In the genomic region with DNA sequence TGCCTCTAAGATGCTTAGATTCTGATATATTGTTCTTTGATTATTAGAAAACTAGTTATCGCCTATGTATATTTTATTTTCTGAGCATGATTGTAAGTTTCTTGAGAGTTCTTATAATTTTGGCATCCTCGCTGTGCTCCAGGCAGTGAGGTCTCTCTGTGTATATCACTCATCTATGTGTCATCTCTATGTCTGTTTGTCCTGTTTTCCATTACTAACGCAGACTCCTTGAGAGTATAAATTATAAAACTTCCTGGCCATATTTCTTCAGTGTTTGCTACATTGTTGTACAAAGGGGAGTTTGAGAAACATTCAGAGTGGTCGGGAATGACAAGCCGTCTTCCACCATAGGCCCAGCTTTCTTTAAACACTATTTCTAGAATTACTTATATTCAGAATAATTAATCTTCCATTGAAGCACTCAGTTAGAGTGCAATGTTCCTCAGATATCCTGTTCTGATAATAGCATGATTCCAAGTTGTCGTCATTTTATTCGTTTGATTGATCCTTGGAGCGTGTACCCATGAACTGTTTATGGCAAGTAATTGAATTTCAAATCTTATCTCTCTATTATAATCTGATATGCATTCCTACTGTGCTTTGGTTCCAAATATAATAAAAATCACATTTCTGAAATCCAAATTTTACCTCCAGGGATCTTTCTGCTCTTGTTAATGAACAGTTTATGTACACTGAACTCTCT, we compare ENCODE assay signal across 30 cellular contexts.
"Had no signal": no experiment of that assay in that cellular context is flagged by ENCODE, and none has a peak within 500 bp of the region (broad histone marks: within the 10 kb centered on the region; RNA-seq: fewer than 3 reads in every experiment).

No MANE protein-coding gene starts in this region.

- H3K27ac Mint-ChIP-seq: activated CD4-positive, alpha-beta memory T cell treated with anti-CD3 and anti-CD28 coated beads for 36 hours; activated CD4-positive, alpha-beta T cell treated with anti-CD3 and anti-CD28 coated beads, Interleukin-2, amount 10 ng/mL, durations not matched to agents 24 days and 14 days; activated T-helper 17 cell treated with anti-CD3 and anti-CD28 coated beads, Interleukin-2, amount 50 U/mL, for 72 hours; stimulated activated memory B cell treated with anti-CD40 and anti-IgM and Interleukin-4, amounts not matched to agents 10 μg/mL and 1 μg/mL and 100 μg/mL, for 72 hours had no signal

- H3K4me3 Mint-ChIP-seq: activated CD4-positive, alpha-beta memory T cell treated with anti-CD3 and anti-CD28 coated beads for 36 hours; activated CD4-positive, alpha-beta T cell treated with anti-CD3 and anti-CD28 coated beads, Interleukin-2, amount 10 ng/mL, durations not matched to agents 24 days and 14 days; activated T-helper 17 cell treated with anti-CD3 and anti-CD28 coated beads, Interleukin-2, amount 50 U/mL, for 72 hours; stimulated activated memory B cell treated with anti-CD40 and anti-IgM and Interleukin-4, amounts not matched to agents 10 μg/mL and 1 μg/mL and 100 μg/mL, for 72 hours; stimulated activated naive CD8-positive, alpha-beta T cell treated with anti-CD3 and anti-CD28 coated beads, Interleukin-15, amount 100 ng/mL, for 72 hours had no signal

- H3K9me3 Mint-ChIP-seq: activated CD4-positive, alpha-beta memory T cell treated with anti-CD3 and anti-CD28 coated beads for 36 hours; activated CD4-positive, alpha-beta T cell treated with anti-CD3 and anti-CD28 coated beads, Interleukin-2, amount 10 ng/mL, durations not matched to agents 24 days and 14 days; activated T-helper 17 cell treated with anti-CD3 and anti-CD28 coated beads, Interleukin-2, amount 50 U/mL, for 72 hours; stimulated activated memory B cell treated with anti-CD40 and anti-IgM and Interleukin-4, amounts not matched to agents 10 μg/mL and 1 μg/mL and 100 μg/mL, for 72 hours; stimulated activated naive CD8-positive, alpha-beta T cell treated with anti-CD3 and anti-CD28 coated beads, Interleukin-15, amount 100 ng/mL, for 72 hours had no signal

- H3K27me3 Mint-ChIP-seq: activated CD4-positive, alpha-beta T cell treated with anti-CD3 and anti-CD28 coated beads, Interleukin-2, amount 10 ng/mL, durations not matched to agents 24 days and 14 days; activated T-helper 17 cell treated with anti-CD3 and anti-CD28 coated beads, Interleukin-2, amount 50 U/mL, for 72 hours; stimulated activated memory B cell treated with anti-CD40 and anti-IgM and Interleukin-4, amounts not matched to agents 10 μg/mL and 1 μg/mL and 100 μg/mL, for 72 hours had no signal

- H3K4me1 Mint-ChIP-seq: activated CD4-positive, alpha-beta T cell treated with anti-CD3 and anti-CD28 coated beads, Interleukin-2, amount 10 ng/mL, durations not matched to agents 24 days and 14 days; activated T-helper 17 cell treated with anti-CD3 and anti-CD28 coated beads, Interleukin-2, amount 50 U/mL, for 72 hours; stimulated activated memory B cell treated with anti-CD40 and anti-IgM and Interleukin-4, amounts not matched to agents 10 μg/mL and 1 μg/mL and 100 μg/mL, for 72 hours; stimulated activated naive CD8-positive, alpha-beta T cell treated with anti-CD3 and anti-CD28 coated beads, Interleukin-15, amount 100 ng/mL, for 72 hours had no signal

- H3K36me3 Mint-ChIP-seq: activated CD4-positive, alpha-beta memory T cell treated with anti-CD3 and anti-CD28 coated beads for 36 hours; stimulated activated memory B cell treated with anti-CD40 and anti-IgM and Interleukin-4, amounts not matched to agents 10 μg/mL and 1 μg/mL and 100 μg/mL, for 72 hours had no signal

- H3K4me1 ChIP-seq: left lung, prostate gland, vagina had no signal

- H3K27me3 ChIP-seq: brain microvascular endothelial cell, heart left ventricle, left lung, pancreas, sigmoid colon, upper lobe of left lung, vagina had no signal

- H3K36me3 ChIP-seq: brain microvascular endothelial cell, heart left ventricle, left lung, pancreas, prostate gland, sigmoid colon, upper lobe of left lung, vagina had no signal

- H3K4me3 ChIP-seq: heart left ventricle, left lung, lung, pancreas, prostate gland, sigmoid colon, upper lobe of left lung, vagina had no signal

- DNase-seq: activated CD4-positive, alpha-beta memory T cell treated with anti-CD3 and anti-CD28 coated beads for 36 hours; activated CD4-positive, alpha-beta T cell treated with anti-CD3 and anti-CD28 coated beads, Interleukin-2, amount 10 ng/mL, durations not matched to agents 24 days and 14 days; activated CD4-positive, CD25-positive, alpha-beta regulatory T cell treated with anti-CD3 and anti-CD28 coated beads, Interleukin-2, amount 50 U/mL, for 72 hours; activated CD8-positive, alpha-beta memory T cell treated with anti-CD3 and anti-CD28 coated beads, Interleukin-2, amount 50 U/mL, for 4 hours; activated gamma-delta T cell treated with Interleukin-2 at 50 U/mL for 16 hours; activated naive CD4-positive, alpha-beta T cell treated with anti-CD3 and anti-CD28 coated beads, Interleukin-2, amount 50 U/mL, for 16 hours; activated T-cell treated with anti-CD3 and anti-CD28 coated beads, Interleukin-2, amount 50 U/mL, for 1 hour; amniotic stem cell; brain microvascular endothelial cell; caudate nucleus; foreskin fibroblast; heart left ventricle; nucleus accumbens; pancreas; sigmoid colon; small intestine; stimulated activated CD4-positive, alpha-beta T cell treated with anti-CD3 and anti-CD28 coated beads, Interleukin-1b, Interleukin-23, amount 100 ng/mL, for 48 hours; stimulated activated CD4-positive, alpha-beta T cell treated with anti-CD3 and anti-CD28 coated beads, Interleukin-4, amount 100 ng/mL, for 4 hours; stimulated activated CD8-positive, alpha-beta memory T cell treated with anti-CD3 and anti-CD28 coated beads, Interleukin-4, amount 100 ng/mL, for 48 hours; stimulated activated naive CD8-positive, alpha-beta T cell treated with anti-CD3 and anti-CD28 coated beads, Interleukin-15, amount 100 ng/mL, for 72 hours; substantia nigra; T-helper 2 cell had no signal

- ATAC-seq: activated T-helper 17 cell treated with anti-CD3 and anti-CD28 coated beads, Interleukin-2, amount 50 U/mL, for 72 hours; esophagus mucosa; heart left ventricle; stimulated activated memory B cell treated with anti-CD40 and anti-IgM and Interleukin-4, amounts not matched to agents 10 μg/mL and 1 μg/mL and 100 μg/mL, for 72 hours; stimulated activated naive CD8-positive, alpha-beta T cell treated with anti-CD3 and anti-CD28 coated beads, Interleukin-15, amount 100 ng/mL, for 72 hours had no signal

- H3K27ac ChIP-seq: brain microvascular endothelial cell, heart left ventricle, left lung, pancreas, prostate gland, sigmoid colon, upper lobe of left lung, vagina had no signal

- H3K9me3 ChIP-seq: heart left ventricle, left lung, pancreas, prostate gland, sigmoid colon, upper lobe of left lung, vagina had no signal
